ENCODE assay signal across 23 cellular contexts in the genomic region with DNA sequence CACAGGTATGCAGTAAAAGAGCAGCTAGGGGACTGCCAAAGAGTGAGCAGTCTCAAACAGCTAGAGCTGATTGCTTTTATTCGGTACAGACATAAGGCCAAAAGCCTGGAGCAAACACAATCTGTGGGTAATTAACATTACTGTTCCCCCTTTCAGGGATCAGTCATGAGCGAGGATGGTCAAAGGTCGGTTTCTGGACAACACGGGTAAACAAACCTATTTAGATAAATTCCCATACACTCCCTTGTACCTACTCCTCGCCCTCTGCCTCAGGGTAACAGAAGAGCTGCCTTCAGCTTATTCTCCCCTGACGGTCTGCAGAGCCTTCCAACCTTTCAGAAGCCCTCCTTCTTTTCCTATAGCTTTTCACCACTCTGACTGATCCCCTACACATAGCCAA.
"Had no signal": no experiment of that assay in that cellular context is flagged by ENCODE, and none has a peak within 500 bp of the region (broad histone marks: within the 10 kb centered on the region; RNA-seq: fewer than 3 reads in every experiment).

No MANE protein-coding gene starts in this region.

- H3K4me3 ChIP-seq: coronary artery, dorsolateral prefrontal cortex, esophagus muscularis mucosa, gastroesophageal sphincter, heart left ventricle, hepatocyte, left lung, lower lobe of right lung had no signal

- ATAC-seq: foreskin keratinocyte, gastroesophageal sphincter, heart left ventricle, left cardiac atrium, left lung, left ventricle myocardium superior, lower lobe of right lung had no signal

- H2AFZ ChIP-seq: hepatocyte had no signal

- H3K9me3 ChIP-seq: esophagus muscularis mucosa, gastroesophageal sphincter, lower lobe of right lung had no signal

- H3K79me2 ChIP-seq: hepatocyte had no signal

- H3K36me3 ChIP-seq: esophagus muscularis mucosa, gastroesophageal sphincter, heart left ventricle, left lung, lower lobe of right lung had no signal

- H3K4me2 ChIP-seq: hepatocyte had no signal

- H3K27me3 ChIP-seq: dorsolateral prefrontal cortex, esophagus muscularis mucosa, foreskin keratinocyte, gastroesophageal sphincter, heart left ventricle, hepatocyte, left lung had no signal

- DNase-seq: dermis blood vessel endothelial cell; dorsolateral prefrontal cortex; effector CD4-positive, alpha-beta T cell; effector memory CD4-positive, alpha-beta T cell; foreskin keratinocyte; heart left ventricle; hypothalamus; left cardiac atrium; left lung; left ventricle myocardium superior; lower lobe of right lung; mesenchymal stem cell; midbrain; naive B cell had no signal

- H3K27ac ChIP-seq: coronary artery, dorsolateral prefrontal cortex, esophagus muscularis mucosa, foreskin keratinocyte, gastroesophageal sphincter, heart left ventricle, hepatocyte, left lung, lower lobe of right lung had no signal

- H3K4me1 ChIP-seq: esophagus muscularis mucosa, foreskin keratinocyte, gastroesophageal sphincter, heart left ventricle, left lung, lower lobe of right lung had no signal

- FAIRE-seq: colon, endothelial cell of umbilical vein, frontal cortex, islet of Langerhans, keratinocyte had no signal
